ENCODE assay signal across 11 cellular contexts in the genomic region with DNA sequence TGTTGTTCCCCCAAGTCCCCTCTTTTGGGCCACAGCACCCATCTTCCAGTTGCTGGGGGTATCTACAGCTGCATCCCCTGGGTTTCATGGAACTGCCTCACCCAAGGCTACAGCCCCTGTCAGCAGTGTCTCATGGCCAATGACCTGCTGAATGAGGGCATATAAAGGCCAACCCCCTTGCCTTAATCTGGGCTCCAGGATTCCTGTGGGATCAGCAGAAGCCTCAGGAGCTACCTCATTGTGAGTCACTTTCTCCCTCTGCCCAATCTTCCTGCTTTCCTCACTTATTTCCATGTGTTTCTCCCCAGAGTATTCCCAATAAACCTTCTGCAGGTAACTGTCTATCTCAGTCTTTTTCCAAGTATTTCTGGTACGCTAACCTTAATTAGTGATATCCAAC. TPM values are rescaled to one million over a fixed set of nuclear protein-coding genes. Genes with fewer than 3 reads are reported as not detected.
A peak's percentile ranks its signal among the peaks of the same experiment; 100 is the strongest.
DNase-seq lines count a peak whose midpoint lies in the region; ATAC-seq lines count a peak whose summit lies in the region.
"Had no signal": no experiment of that assay in that cellular context is flagged by ENCODE, and none has a peak within 500 bp of the region (broad histone marks: within the 10 kb centered on the region; RNA-seq: fewer than 3 reads in every experiment).

No MANE protein-coding gene starts in this region.

- H3K27ac Mint-ChIP-seq in T-helper 2 cell treated with Interferon-gamma antibody and Interleukin-4, amounts not matched to agents 5 μg/mL and 100 μg/mL, for 36 hours = no peak overlapping the region

- peaks cover 12% of the 10 kb centered on the region for H3K27me3 Mint-ChIP-seq in T-helper 2 cell treated with Interferon-gamma antibody and Interleukin-4, amounts not matched to agents 5 μg/mL and 100 μg/mL, for 36 hours (ENCODE audit: low read depth)

- no peak overlapping the region for H3K4me3 Mint-ChIP-seq in T-helper 2 cell treated with Interferon-gamma antibody and Interleukin-4, amounts not matched to agents 5 μg/mL and 100 μg/mL, for 36 hours

- no peak for ATAC-seq in HG03521 (IDR thresholded peaks at IDR 0.05; ENCODE audit: unreplicated experiment)

- DNase-seq in AG20443 (ENCODE audit: low spot score) (peak; percentile 65), LHCN-M2 (ENCODE audit: low read depth) (peak; percentile 87), astrocyte of the hippocampus (ENCODE audit: low read depth, low spot score) (peak; percentile 76), kidney glomerular epithelial cell (lab: John Stamatoyannopoulos, UW) (peak; percentile 48), NCI-H1436 treated with DMSO at 0.1 percent for 48 hours (lab: John Stamatoyannopoulos, UW) (no peak)
- no peak for DNase-seq in NK-92 treated with Interleukin-12 subunit alpha and Interleukin-12 subunit beta, amount 100 ng/mL, for 24 hours (lab: John Stamatoyannopoulos, UW)
- no peak for DNase-seq in T-helper 2 cell treated with Interferon-gamma antibody and Interleukin-4, amounts not matched to agents 5 μg/mL and 100 μg/mL, for 36 hours (ENCODE audit: low spot score)
- DNase-seq: colonic mucosa, NCI-H2081 treated with DMSO at 0.1 percent for 48 hours, trophoblast cell had no signal

- no peaks in the 10 kb centered on the region for H3K9me3 Mint-ChIP-seq in T-helper 2 cell treated with Interferon-gamma antibody and Interleukin-4, amounts not matched to agents 5 μg/mL and 100 μg/mL, for 36 hours

- H3K36me3 Mint-ChIP-seq in T-helper 2 cell treated with Interferon-gamma antibody and Interleukin-4, amounts not matched to agents 5 μg/mL and 100 μg/mL, for 36 hours (ENCODE audit: low read depth) = no peaks in the 10 kb centered on the region

- peaks cover 11% of the 10 kb centered on the region for H3K4me1 Mint-ChIP-seq in T-helper 2 cell treated with Interferon-gamma antibody and Interleukin-4, amounts not matched to agents 5 μg/mL and 100 μg/mL, for 36 hours (ENCODE audit: low read depth)

RNA-seq across cellular contexts. Expression of a gene that starts 37.3 kb away (rescaled TPM):
- total RNA-seq in LHCN-M2 (2014; rRNA removed) = 12.6 and 14.0 TPM in 2 replicates
- 1.6 TPM for polyA plus RNA-seq in LHCN-M2 (2012)

Comparison
In these comparisons a context has a peak if more than half of its experiments do, and no peak if none do; other contexts are left out.
1. DNase-seq: peak in AG20443 (single experiment), LHCN-M2 (single experiment), astrocyte of the hippocampus (single experiment) and kidney glomerular epithelial cell (single experiment); none in NK-92 treated with Interleukin-12 subunit alpha and Interleukin-12 subunit beta, amount 100 ng/mL, for 24 hours (single experiment), T-helper 2 cell treated with Interferon-gamma antibody and Interleukin-4, amounts not matched to agents 5 μg/mL and 100 μg/mL, for 36 hours (single experiment) and NCI-H1436 treated with DMSO at 0.1 percent for 48 hours (single experiment).